Comparison of ENCODE assay signal across 26 cellular contexts in genomic region chr2:157036715-157037114, GRCh38.
"Had no signal": no experiment of that assay in that cellular context is flagged by ENCODE, and none has a peak within 500 bp of the region (broad histone marks: within the 10 kb centered on the region; RNA-seq: fewer than 3 reads in every experiment).

No MANE protein-coding gene starts in this region.

- H3K27me3 ChIP-seq: ascending aorta, brain microvascular endothelial cell, dorsolateral prefrontal cortex had no signal

- FAIRE-seq: bronchial epithelial cell had no signal

- H3K27ac ChIP-seq: ascending aorta, brain microvascular endothelial cell, coronary artery, dorsolateral prefrontal cortex had no signal

- H3K9me3 ChIP-seq: ascending aorta had no signal

- H3K27me3 Mint-ChIP-seq: activated CD4-positive, alpha-beta memory T cell treated with anti-CD3 and anti-CD28 coated beads for 36 hours; activated CD4-positive, alpha-beta T cell treated with anti-CD3 and anti-CD28 coated beads for 36 hours; activated naive CD4-positive, alpha-beta T cell treated with anti-CD3 and anti-CD28 coated beads, Interleukin-2, amount 10 ng/mL, durations not matched to agents 7 days and 5 days; activated naive CD8-positive, alpha-beta T cell treated with anti-CD3 and anti-CD28 coated beads, Interleukin-2, amount 10 ng/mL, durations not matched to agents 7 days and 5 days; activated T-cell treated with anti-CD3 and anti-CD28 coated beads, Interleukin-2, amount 50 U/mL, for 24 hours; central memory CD8-positive, alpha-beta T cell; dendritic cell treated with granulocyte-macrophage colony-stimulating factor and Interleukin-4, amounts not matched to agents 40 ng/mL and 50 ng/mL, for 4 days had no signal

- H3K4me3 ChIP-seq: ascending aorta, coronary artery, dorsolateral prefrontal cortex had no signal

- DNase-seq: activated CD4-positive, alpha-beta memory T cell treated with anti-CD3 and anti-CD28 coated beads for 36 hours; activated CD4-positive, alpha-beta T cell treated with anti-CD3 and anti-CD28 coated beads for 36 hours; activated CD4-positive, alpha-beta T cell treated with anti-CD3 and anti-CD28 coated beads, Interleukin-2, amount 10 ng/mL, durations not matched to agents 24 days and 14 days; activated CD4-positive, CD25-positive, alpha-beta regulatory T cell; activated CD4-positive, CD25-positive, alpha-beta regulatory T cell treated with anti-CD3 and anti-CD28 coated beads, Interleukin-2, amount 50 U/mL, for 72 hours; activated CD8-positive, alpha-beta memory T cell treated with anti-CD3 and anti-CD28 coated beads, Interleukin-2, amount 50 U/mL, for 48 hours; activated gamma-delta T cell; activated naive CD4-positive, alpha-beta T cell; activated naive CD4-positive, alpha-beta T cell treated with anti-CD3 and anti-CD28 coated beads, Interleukin-2, amount 10 ng/mL, durations not matched to agents 7 days and 5 days; activated naive CD8-positive, alpha-beta T cell treated with anti-CD3 and anti-CD28 coated beads, Interleukin-2, amount 10 ng/mL, durations not matched to agents 7 days and 5 days; activated T-cell treated with anti-CD3 and anti-CD28 coated beads for 4 hours; activated T-cell treated with anti-CD3 and anti-CD28 coated beads, Interleukin-2, amount 50 U/mL, for 24 hours; activated T-cell treated with anti-CD3 and anti-CD28 coated beads, Interleukin-2, amount 50 U/mL, for 72 hours; brain microvascular endothelial cell; dorsolateral prefrontal cortex; effector memory CD4-positive, alpha-beta T cell; endodermal cell; head of caudate nucleus; T-helper 2 cell had no signal

- H3K4me1 ChIP-seq: ascending aorta had no signal

- H3K36me3 Mint-ChIP-seq: activated CD4-positive, alpha-beta memory T cell treated with anti-CD3 and anti-CD28 coated beads for 36 hours; activated naive CD4-positive, alpha-beta T cell treated with anti-CD3 and anti-CD28 coated beads, Interleukin-2, amount 10 ng/mL, durations not matched to agents 7 days and 5 days; activated naive CD4-positive, alpha-beta T cell treated with anti-CD3 and anti-CD28 coated beads, Interleukin-2, amount 50 U/mL, for 72 hours; activated naive CD8-positive, alpha-beta T cell treated with anti-CD3 and anti-CD28 coated beads, Interleukin-2, amount 10 ng/mL, durations not matched to agents 7 days and 5 days had no signal

- ATAC-seq: activated CD4-positive, alpha-beta T cell treated with anti-CD3 and anti-CD28 coated beads for 36 hours; activated naive CD4-positive, alpha-beta T cell treated with anti-CD3 and anti-CD28 coated beads, Interleukin-2, amount 50 U/mL, for 72 hours; activated T-cell treated with anti-CD3 and anti-CD28 coated beads, Interleukin-2, amount 50 U/mL, for 72 hours; esophagus mucosa had no signal

- H3K4me3 Mint-ChIP-seq: activated CD4-positive, alpha-beta memory T cell treated with anti-CD3 and anti-CD28 coated beads for 36 hours; activated CD4-positive, alpha-beta T cell treated with anti-CD3 and anti-CD28 coated beads for 36 hours; activated CD4-positive, alpha-beta T cell treated with anti-CD3 and anti-CD28 coated beads, Interleukin-2, amount 10 ng/mL, durations not matched to agents 24 days and 14 days; activated naive CD4-positive, alpha-beta T cell treated with anti-CD3 and anti-CD28 coated beads, Interleukin-2, amount 10 ng/mL, durations not matched to agents 7 days and 5 days; activated naive CD8-positive, alpha-beta T cell treated with anti-CD3 and anti-CD28 coated beads, Interleukin-2, amount 10 ng/mL, durations not matched to agents 7 days and 5 days; activated T-cell treated with anti-CD3 and anti-CD28 coated beads, Interleukin-2, amount 50 U/mL, for 24 hours; activated T-cell treated with anti-CD3 and anti-CD28 coated beads, Interleukin-2, amount 50 U/mL, for 72 hours; central memory CD8-positive, alpha-beta T cell; dendritic cell treated with granulocyte-macrophage colony-stimulating factor and Interleukin-4, amounts not matched to agents 40 ng/mL and 50 ng/mL, for 4 days; endodermal cell had no signal

- H3K9me3 Mint-ChIP-seq: activated CD4-positive, alpha-beta memory T cell treated with anti-CD3 and anti-CD28 coated beads for 36 hours; activated CD4-positive, alpha-beta T cell treated with anti-CD3 and anti-CD28 coated beads, Interleukin-2, amount 10 ng/mL, durations not matched to agents 24 days and 14 days; activated naive CD4-positive, alpha-beta T cell treated with anti-CD3 and anti-CD28 coated beads, Interleukin-2, amount 10 ng/mL, durations not matched to agents 7 days and 5 days; activated naive CD4-positive, alpha-beta T cell treated with anti-CD3 and anti-CD28 coated beads, Interleukin-2, amount 50 U/mL, for 72 hours; activated naive CD8-positive, alpha-beta T cell treated with anti-CD3 and anti-CD28 coated beads, Interleukin-2, amount 10 ng/mL, durations not matched to agents 7 days and 5 days; activated T-cell treated with anti-CD3 and anti-CD28 coated beads, Interleukin-2, amount 50 U/mL, for 24 hours; activated T-cell treated with anti-CD3 and anti-CD28 coated beads, Interleukin-2, amount 50 U/mL, for 72 hours; dendritic cell treated with granulocyte-macrophage colony-stimulating factor and Interleukin-4, amounts not matched to agents 40 ng/mL and 50 ng/mL, for 4 days; endodermal cell had no signal

- H3K27ac Mint-ChIP-seq: activated CD4-positive, alpha-beta memory T cell treated with anti-CD3 and anti-CD28 coated beads for 36 hours; activated CD4-positive, alpha-beta T cell treated with anti-CD3 and anti-CD28 coated beads for 36 hours; activated CD4-positive, alpha-beta T cell treated with anti-CD3 and anti-CD28 coated beads, Interleukin-2, amount 10 ng/mL, durations not matched to agents 24 days and 14 days; activated naive CD4-positive, alpha-beta T cell treated with anti-CD3 and anti-CD28 coated beads, Interleukin-2, amount 10 ng/mL, durations not matched to agents 7 days and 5 days; activated naive CD4-positive, alpha-beta T cell treated with anti-CD3 and anti-CD28 coated beads, Interleukin-2, amount 50 U/mL, for 72 hours; activated naive CD8-positive, alpha-beta T cell treated with anti-CD3 and anti-CD28 coated beads, Interleukin-2, amount 10 ng/mL, durations not matched to agents 7 days and 5 days; activated T-cell treated with anti-CD3 and anti-CD28 coated beads, Interleukin-2, amount 50 U/mL, for 24 hours; activated T-cell treated with anti-CD3 and anti-CD28 coated beads, Interleukin-2, amount 50 U/mL, for 72 hours; dendritic cell treated with granulocyte-macrophage colony-stimulating factor and Interleukin-4, amounts not matched to agents 40 ng/mL and 50 ng/mL, for 4 days; endodermal cell had no signal

- H3K4me1 Mint-ChIP-seq: activated CD4-positive, alpha-beta T cell treated with anti-CD3 and anti-CD28 coated beads for 36 hours; activated CD4-positive, alpha-beta T cell treated with anti-CD3 and anti-CD28 coated beads, Interleukin-2, amount 10 ng/mL, durations not matched to agents 24 days and 14 days; activated naive CD4-positive, alpha-beta T cell treated with anti-CD3 and anti-CD28 coated beads, Interleukin-2, amount 10 ng/mL, durations not matched to agents 7 days and 5 days; activated naive CD8-positive, alpha-beta T cell treated with anti-CD3 and anti-CD28 coated beads, Interleukin-2, amount 10 ng/mL, durations not matched to agents 7 days and 5 days; central memory CD8-positive, alpha-beta T cell; endodermal cell had no signal

- H3K36me3 ChIP-seq: ascending aorta, brain microvascular endothelial cell had no signal
